15 cellular contexts compared by ENCODE assay signal in the genomic region with DNA sequence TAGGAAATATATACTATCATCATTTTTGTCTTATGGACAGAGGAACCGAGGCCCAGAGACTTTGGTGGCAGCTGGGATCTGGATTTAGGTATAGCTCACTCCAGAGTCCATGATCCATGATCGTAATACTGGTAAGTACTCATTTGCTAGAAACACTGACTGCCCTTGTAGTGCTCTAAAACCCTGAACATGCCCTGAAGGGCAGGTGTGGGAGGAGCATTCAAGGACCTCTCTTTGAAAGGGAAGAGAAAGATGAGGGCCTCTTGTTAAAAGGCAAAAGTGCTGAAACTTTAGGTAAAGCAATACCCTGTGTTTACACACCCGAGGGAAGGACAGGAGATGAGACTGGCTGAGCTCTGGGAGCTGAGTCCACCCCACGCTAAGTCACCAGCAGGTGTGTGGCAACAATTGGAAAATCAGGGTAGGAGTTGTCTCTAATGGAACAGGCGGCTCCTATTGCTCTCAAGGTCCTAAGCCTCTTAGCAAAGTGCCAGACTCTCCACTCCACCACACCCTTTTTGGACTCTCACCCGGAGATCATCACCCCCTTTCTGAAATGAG. TPM values are rescaled to one million over a fixed set of nuclear protein-coding genes. Genes with fewer than 3 reads are reported as not detected.
"Had no signal": no experiment of that assay in that cellular context is flagged by ENCODE, and none has a peak within 500 bp of the region (broad histone marks: within the 10 kb centered on the region; RNA-seq: fewer than 3 reads in every experiment).

No MANE protein-coding gene starts in this region.

- H3K4me1 ChIP-seq: gastroesophageal sphincter had no signal

- DNase-seq: activated CD4-positive, alpha-beta T cell treated with anti-CD3 and anti-CD28 coated beads, Interleukin-2, amount 10 ng/mL, durations not matched to agents 24 days and 14 days; activated CD4-positive, CD25-positive, alpha-beta regulatory T cell; activated CD8-positive, alpha-beta memory T cell treated with anti-CD3 and anti-CD28 coated beads, Interleukin-2, amount 50 U/mL, for 4 hours; activated CD8-positive, alpha-beta T cell treated with anti-CD3 and anti-CD28 coated beads, Interleukin-2, amount 10 ng/mL, durations not matched to agents 7 days and 5 days; activated effector memory CD4-positive, alpha-beta T cell treated with anti-CD3 and anti-CD28 coated beads, Interleukin-2, amount 50 U/mL, for 16 hours; activated T-cell treated with anti-CD3 and anti-CD28 coated beads, Interleukin-2, amount 50 U/mL, for 48 hours; dorsolateral prefrontal cortex; erythroblast; mucosa of descending colon; naive thymus-derived CD4-positive, alpha-beta T cell; ovary; stimulated activated naive CD8-positive, alpha-beta T cell treated with anti-CD3 and anti-CD28 coated beads, Interleukin-15, Interleukin-2, amounts not matched to agents 100 U/mL and 50 U/mL, for 24 hours had no signal

- H3K36me3 ChIP-seq: cardiac muscle cell, gastroesophageal sphincter, ovary had no signal

- H3K27me3 ChIP-seq: ovary had no signal

- H3K27ac ChIP-seq: cardiac muscle cell, dorsolateral prefrontal cortex, gastroesophageal sphincter, ovary had no signal

- ATAC-seq: activated CD8-positive, alpha-beta T cell treated with anti-CD3 and anti-CD28 coated beads, Interleukin-2, amount 10 ng/mL, durations not matched to agents 7 days and 5 days; gastroesophageal sphincter; mucosa of descending colon; naive thymus-derived CD4-positive, alpha-beta T cell; sciatic nerve; stimulated activated naive CD8-positive, alpha-beta T cell treated with anti-CD3 and anti-CD28 coated beads, Interleukin-15, Interleukin-2, amounts not matched to agents 100 U/mL and 50 U/mL, for 24 hours had no signal

- H3K4me3 ChIP-seq: cardiac muscle cell, dorsolateral prefrontal cortex, gastroesophageal sphincter, mucosa of descending colon, ovary had no signal

- H3K9me3 ChIP-seq: gastroesophageal sphincter, mucosa of descending colon, ovary had no signal

RNA-seq across cellular contexts. Expression of a gene that starts 34.9 kb away (rescaled TPM):
- total RNA-seq: activated CD4-positive, alpha-beta T cell treated with anti-CD3 and anti-CD28 coated beads, Interleukin-2, amount 10 ng/mL, durations not matched to agents 24 days and 14 days; activated CD8-positive, alpha-beta T cell treated with anti-CD3 and anti-CD28 coated beads, Interleukin-2, amount 10 ng/mL, durations not matched to agents 7 days and 5 days; cardiac muscle cell; gastroesophageal sphincter; naive thymus-derived CD4-positive, alpha-beta T cell; ovary; sciatic nerve had no signal
